In the genomic region with DNA sequence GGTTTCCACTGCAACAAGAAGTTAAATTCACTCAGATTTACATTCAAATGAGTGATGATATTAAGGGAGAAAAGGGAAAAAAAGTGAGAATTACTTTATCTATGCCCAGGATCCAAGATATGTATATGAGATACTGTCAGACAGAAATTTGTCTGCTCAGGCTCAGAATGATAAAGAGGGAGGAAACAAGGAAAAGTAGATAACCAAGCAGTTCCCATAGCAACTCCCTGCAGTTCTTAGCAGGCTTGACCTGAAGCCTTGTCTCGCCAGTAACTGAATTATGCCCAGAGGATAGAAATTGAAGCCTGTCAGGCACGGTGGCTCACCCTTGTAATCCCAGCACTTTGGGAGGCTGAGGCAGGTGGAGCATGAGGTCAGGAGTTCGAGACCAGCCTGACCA, we compare ENCODE assay signal across 17 cellular contexts.
"Had no signal": no experiment of that assay in that cellular context is flagged by ENCODE, and none has a peak within 500 bp of the region (broad histone marks: within the 10 kb centered on the region; RNA-seq: fewer than 3 reads in every experiment).

No MANE protein-coding gene starts in this region.

- H3K4me1 ChIP-seq: psoas muscle, spleen, transverse colon had no signal

- H3K4me3 ChIP-seq: coronary artery, heart left ventricle, psoas muscle, spleen, thoracic aorta, transverse colon had no signal

- H3K27ac ChIP-seq: coronary artery, heart left ventricle, neutrophil, psoas muscle, spleen, thoracic aorta, transverse colon had no signal

- H3K27me3 Mint-ChIP-seq: stimulated activated naive B cell treated with anti-CD40 and anti-IgM and Interleukin-4, amounts not matched to agents 10 μg/mL and 1 μg/mL and 100 μg/mL, for 72 hours had no signal

- H3K9me3 ChIP-seq: heart left ventricle, neutrophil, psoas muscle, spleen, thoracic aorta, transverse colon had no signal

- H3K27ac Mint-ChIP-seq: naive B cell; nephron progenitor cell; stimulated activated naive B cell treated with anti-CD40 and anti-IgM and Interleukin-4, amounts not matched to agents 10 μg/mL and 1 μg/mL and 100 μg/mL, for 72 hours; stimulated activated naive CD8-positive, alpha-beta T cell treated with anti-CD3 and anti-CD28 coated beads, Interleukin-15, amount 100 ng/mL, for 72 hours had no signal

- H3K36me3 Mint-ChIP-seq: naive B cell; stimulated activated naive B cell treated with anti-CD40 and anti-IgM and Interleukin-4, amounts not matched to agents 10 μg/mL and 1 μg/mL and 100 μg/mL, for 72 hours had no signal

- H3K27me3 ChIP-seq: heart left ventricle, neutrophil, spleen, transverse colon had no signal

- H3K4me1 Mint-ChIP-seq: naive B cell; stimulated activated naive B cell treated with anti-CD40 and anti-IgM and Interleukin-4, amounts not matched to agents 10 μg/mL and 1 μg/mL and 100 μg/mL, for 72 hours; stimulated activated naive CD8-positive, alpha-beta T cell treated with anti-CD3 and anti-CD28 coated beads, Interleukin-15, amount 100 ng/mL, for 72 hours had no signal

- H3K9me3 Mint-ChIP-seq: naive B cell; nephron progenitor cell; stimulated activated naive B cell treated with anti-CD40 and anti-IgM and Interleukin-4, amounts not matched to agents 10 μg/mL and 1 μg/mL and 100 μg/mL, for 72 hours had no signal

- H3K4me3 Mint-ChIP-seq: naive B cell; nephron progenitor cell; stimulated activated naive B cell treated with anti-CD40 and anti-IgM and Interleukin-4, amounts not matched to agents 10 μg/mL and 1 μg/mL and 100 μg/mL, for 72 hours; stimulated activated naive CD8-positive, alpha-beta T cell treated with anti-CD3 and anti-CD28 coated beads, Interleukin-15, amount 100 ng/mL, for 72 hours had no signal

- DNase-seq: effector CD4-positive, alpha-beta T cell; heart left ventricle; hippocampal formation; kidney glomerular epithelial cell; naive B cell; nephron progenitor cell; psoas muscle; spleen; stimulated activated CD4-positive, alpha-beta T cell treated with anti-CD3 and anti-CD28 coated beads, Interleukin-15, amount 100 ng/mL, for 24 hours; stimulated activated CD4-positive, alpha-beta T cell treated with anti-CD3 and anti-CD28 coated beads, Interleukin-1b, Interleukin-23, amount 100 ng/mL, for 48 hours; stimulated activated CD4-positive, alpha-beta T cell treated with anti-CD3 and anti-CD28 coated beads, Interleukin-4, amount 100 ng/mL, for 24 hours; stimulated activated naive B cell treated with anti-CD40 and anti-IgM and Interleukin-4, amounts not matched to agents 10 μg/mL and 1 μg/mL and 100 μg/mL, for 72 hours; stimulated activated naive CD8-positive, alpha-beta T cell treated with anti-CD3 and anti-CD28 coated beads, Interleukin-15, amount 100 ng/mL, for 72 hours; transverse colon had no signal

- H3K36me3 ChIP-seq: heart left ventricle, neutrophil, spleen, thoracic aorta, transverse colon had no signal
